12 cellular contexts compared by ENCODE assay signal in the genomic region with DNA sequence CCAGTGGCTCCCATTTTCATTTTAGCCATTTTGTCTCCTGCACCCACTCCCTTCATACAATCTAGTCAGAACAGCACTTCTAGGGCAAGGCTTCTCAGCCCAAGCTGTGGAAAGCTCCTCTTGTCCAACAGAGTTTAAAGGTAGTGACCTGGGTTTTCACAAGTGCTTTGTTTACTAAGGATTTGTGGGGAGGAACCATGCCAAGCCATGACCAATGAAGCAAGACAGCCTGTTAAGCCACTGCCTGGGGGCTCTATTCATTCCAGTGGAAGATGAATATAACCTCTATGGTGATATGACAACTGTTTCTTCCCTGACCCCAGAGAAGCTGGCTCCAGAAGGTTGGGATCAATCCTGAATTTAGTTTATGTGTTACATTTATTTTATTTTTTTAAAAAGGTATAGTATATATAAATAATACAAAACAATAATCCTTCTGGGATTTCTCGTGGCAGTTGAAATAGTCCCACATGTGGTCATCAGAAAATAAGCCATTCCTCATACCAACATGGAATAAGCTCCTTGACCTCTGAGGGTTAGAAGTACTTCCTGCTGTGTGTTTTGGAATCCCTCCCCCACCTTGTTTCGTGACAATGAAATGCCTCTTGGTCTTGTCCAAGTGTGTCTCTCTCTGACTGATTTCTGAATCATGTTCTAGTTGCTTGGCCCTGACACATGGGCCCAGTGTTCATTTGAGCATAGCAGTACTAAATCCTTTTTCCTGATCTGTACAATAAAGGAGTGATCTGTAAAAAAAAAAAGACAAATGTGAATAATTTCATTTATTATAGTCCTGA. TPM values are rescaled to one million over a fixed set of nuclear protein-coding genes. Genes with fewer than 3 reads are reported as not detected.
A peak's percentile ranks its signal among the peaks of the same experiment; 100 is the strongest.
DNase-seq lines count a peak whose midpoint lies in the region; ATAC-seq and TF ChIP-seq lines count a peak whose summit lies in the region.
"Had no signal": no experiment of that assay in that cellular context is flagged by ENCODE, and none has a peak within 500 bp of the region (broad histone marks: within the 10 kb centered on the region; RNA-seq: fewer than 3 reads in every experiment).

No MANE protein-coding gene starts in this region.

- no peak overlapping the region for H3K4me3 ChIP-seq in OCI-LY7 (ENCODE audit: low read depth, low read length, poor library complexity, severe bottlenecking)
- no peak overlapping the region for H3K4me3 ChIP-seq in ascending aorta
- H3K4me3 ChIP-seq: thoracic aorta had no signal

- CTCF ChIA-PET in OCI-LY7 (lab: Charles Lee; ENCODE audit: unreplicated experiment), result no interaction called here

- H3K9me2 ChIP-seq in OCI-LY7 (ENCODE audit: insufficient read depth, low read length), result no peaks in the 10 kb centered on the region

- DNase-seq in NCI-H510A treated with DMSO at 0.1 percent for 48 hours (lab: John Stamatoyannopoulos, UW) (peak; percentile 28), NCI-H510A (lab: John Stamatoyannopoulos, UW) (no peak), foreskin melanocyte (peak; percentile 71), OCI-LY7 (ENCODE audit: low spot score) (no peak), NCI-H1092 treated with DMSO at 0.1 percent for 48 hours (lab: John Stamatoyannopoulos, UW) (no peak), ascending aorta (ENCODE audit: low spot score in 2 of 2) (no peak)
- DNase-seq in effector CD8-positive, alpha-beta T cell (lab: John Stamatoyannopoulos, UW), result no peak
- DNase-seq: effector memory CD4-positive, alpha-beta T cell; SHP77 had no signal

- H2AFZ ChIP-seq in OCI-LY7 (ENCODE audit: low read length), result no peak overlapping the region

- intact Hi-C loops in OCI-LY7 (cut with micrococcal nuclease; ENCODE audit: unreplicated experiment) (loop anchor here (5.0 kb wide), 2 partner anchors 73 to 133 kb away; no protein-coding TSS in a partner anchor), ascending aorta (cut with DNase I) (no loop called here)

- no peaks in the 10 kb centered on the region for H4K20me1 ChIP-seq in OCI-LY7 (ENCODE audit: insufficient read depth, low read length)

- no peak for ATAC-seq in activated T-helper 17 cell treated with anti-CD3 and anti-CD28 coated beads, Interleukin-2, amount 50 U/mL, for 72 hours (replicated peaks)

- H3K79me2 ChIP-seq in OCI-LY7 (ENCODE audit: insufficient read depth, low read depth, low read length), result no peaks in the 10 kb centered on the region

- H3K9me3 Mint-ChIP-seq in activated T-helper 17 cell treated with anti-CD3 and anti-CD28 coated beads, Interleukin-2, amount 50 U/mL, for 72 hours, result no peaks in the 10 kb centered on the region

- no peak overlapping the region for H3K4me2 ChIP-seq in OCI-LY7 (ENCODE audit: low read length)
- H3K4me2 ChIP-seq: KMS-11 had no signal

- H3K36me3 Mint-ChIP-seq in activated T-helper 17 cell treated with anti-CD3 and anti-CD28 coated beads, Interleukin-2, amount 50 U/mL, for 72 hours (ENCODE audit: low read depth), result peaks cover 1% of the 10 kb centered on the region

- H3K4me1 ChIP-seq in OCI-LY7 (ENCODE audit: insufficient read depth, low read length, poor library complexity, severe bottlenecking) (peaks cover 16% of the 10 kb centered on the region), ascending aorta (no peaks in the 10 kb centered on the region)

- no peak overlapping the region for H3K4me3 Mint-ChIP-seq in activated T-helper 17 cell treated with anti-CD3 and anti-CD28 coated beads, Interleukin-2, amount 50 U/mL, for 72 hours

- H3K36me3 ChIP-seq in OCI-LY7 (ENCODE audit: insufficient read depth, low read length) (no peaks in the 10 kb centered on the region), ascending aorta (no peaks in the 10 kb centered on the region)
- H3K36me3 ChIP-seq: thoracic aorta had no signal

- H3K4me1 Mint-ChIP-seq in activated T-helper 17 cell treated with anti-CD3 and anti-CD28 coated beads, Interleukin-2, amount 50 U/mL, for 72 hours, result peaks cover 25% of the 10 kb centered on the region

- no peaks in the 10 kb centered on the region for H3K9me3 ChIP-seq in OCI-LY7 (ENCODE audit: low read length)
- no peaks in the 10 kb centered on the region for H3K9me3 ChIP-seq in ascending aorta
- H3K9me3 ChIP-seq: thoracic aorta had no signal

- no peak for TF ChIP-seq CTCF in OCI-LY7 (conservative IDR thresholded peaks at IDR 0.05; ENCODE audit: low read length)
- TF ChIP-seq CTCF in ascending aorta (IDR thresholded peaks at IDR 0.05), result no peak

- no peaks in the 10 kb centered on the region for H3K27me3 ChIP-seq in ascending aorta

- no TSS peak for BruUV-seq in OCI-LY7 (replicated peaks; lab: Mats Ljungman, UMichigan)

- no peak overlapping the region for H3K27ac ChIP-seq in OCI-LY7 (ENCODE audit: low read depth, low read length, poor library complexity, severe bottlenecking)
- no peak overlapping the region for H3K27ac ChIP-seq in ascending aorta
- H3K27ac ChIP-seq: KMS-11, thoracic aorta had no signal

- peak overlapping the region; percentile 63 for H3K27ac Mint-ChIP-seq in activated T-helper 17 cell treated with anti-CD3 and anti-CD28 coated beads, Interleukin-2, amount 50 U/mL, for 72 hours

- POLR2A ChIA-PET in OCI-LY7 (lab: Charles Lee), result interaction anchor here (1.1 kb wide), 1 partner anchor 14 kb away, joined by 3 read pairs; no protein-coding TSS in a partner anchor

- no peaks in the 10 kb centered on the region for H3K27me3 Mint-ChIP-seq in activated T-helper 17 cell treated with anti-CD3 and anti-CD28 coated beads, Interleukin-2, amount 50 U/mL, for 72 hours

RNA-seq across cellular contexts. Expression of a gene that starts 13.3 kb away (rescaled TPM):
- total RNA-seq in activated T-helper 17 cell treated with anti-CD3 and anti-CD28 coated beads, Interleukin-2, amount 50 U/mL, for 72 hours, result 10 to 100 TPM; 46.2 to 53.9 TPM
- 12.4 and 20.7 TPM in 2 replicates for total RNA-seq in OCI-LY7 (2014; rRNA removed; shearing (Covaris generic))
- 57.0 and 58.8 TPM in 2 replicates for total RNA-seq in OCI-LY7 (2022)
- total RNA-seq in ascending aorta, result 24.4 TPM

RNA-seq across cellular contexts. Expression of a gene that starts 47.9 kb away (rescaled TPM):
- 100 to 1,000 TPM; 107 to 148 TPM for total RNA-seq in activated T-helper 17 cell treated with anti-CD3 and anti-CD28 coated beads, Interleukin-2, amount 50 U/mL, for 72 hours
- 91.1 and 120 TPM in 2 replicates for total RNA-seq in OCI-LY7 (2014; rRNA removed; shearing (Covaris generic))
- total RNA-seq in OCI-LY7 (2022) (214 and 223 TPM in 2 replicates), ascending aorta (239 TPM)

Comparison
In these comparisons a context has a peak if more than half of its experiments do, and no peak if none do; other contexts are left out.
1. DNase-seq: peak in NCI-H510A treated with DMSO at 0.1 percent for 48 hours (single experiment) and foreskin melanocyte (single experiment); none in NCI-H510A (single experiment), OCI-LY7 (single experiment), NCI-H1092 treated with DMSO at 0.1 percent for 48 hours (single experiment), ascending aorta (0 of 2) and effector CD8-positive, alpha-beta T cell (single experiment).